In genomic region chr12:9751204-9752144, GRCh38 we compare ENCODE assay signal across 1 cellular context.
A peak's percentile ranks its signal among the peaks of the same experiment; 100 is the strongest.
TF ChIP-seq lines count a peak whose summit lies in the region.

No MANE protein-coding gene starts in this region.

TF ChIP-seq in GM12878, 131 proteins besides CTCF, POLR2A, EP300 and RAD21 (continued from another document and continues in another):
- TF ChIP-seq BCLAF1 (IDR thresholded peaks at IDR 0.05) (no peak), JUNB (IDR thresholded peaks at IDR 0.05) (no peak), SMAD1 (IDR thresholded peaks at IDR 0.05; ENCODE audit: low read depth, partially characterized antibody) (no peak), KAT2A (conservative IDR thresholded peaks at IDR 0.05; ENCODE audit: control insufficient read depth, low read depth, low read length) (no peak), ZNF687 (IDR thresholded peaks at IDR 0.05) (no peak), ZNF274 (IDR thresholded peaks at IDR 0.05; ENCODE audit: insufficient read depth, insufficient read length) (no peak), CHD1 (IDR thresholded peaks at IDR 0.05; ENCODE audit: low read depth, low read length) (no peak), POLR2AphosphoS2 (IDR thresholded peaks at IDR 0.05; ENCODE audit: low read depth, low read length) (no peak; the same call in 1 of the 2 replicates), SIX5 (IDR thresholded peaks at IDR 0.05; ENCODE audit: low read depth, low read length, severe bottlenecking) (no peak), HDAC2 (IDR thresholded peaks at IDR 0.05) (no peak), IRF5 (IDR thresholded peaks at IDR 0.05; ENCODE audit: borderline replicate concordance) (no peak), ASH2L (IDR thresholded peaks at IDR 0.05; ENCODE audit: borderline replicate concordance, low read depth) (no peak), USF2 (IDR thresholded peaks at IDR 0.05; ENCODE audit: borderline replicate concordance, low read depth, low read length) (no peak), CUX1 (IDR thresholded peaks at IDR 0.05; ENCODE audit: insufficient replicate concordance, low read depth, low read length) (peak; percentile 78), SP1 (IDR thresholded peaks at IDR 0.05; ENCODE audit: low read depth, low read length) (no peak), HSF1 (IDR thresholded peaks at IDR 0.05; ENCODE audit: low read depth, low read length) (no peak), IRF3 (IDR thresholded peaks at IDR 0.05) (no peak), E2F4 (IDR thresholded peaks at IDR 0.05; ENCODE audit: low read depth, low read length) (no peak), IRF4 (IDR thresholded peaks at IDR 0.05; ENCODE audit: low read depth, low read length) (no peak), ZNF592 (IDR thresholded peaks at IDR 0.05) (no peak), MYB (IDR thresholded peaks at IDR 0.05; ENCODE audit: borderline replicate concordance, low read depth, low read length) (no peak), MTA2 (IDR thresholded peaks at IDR 0.05; ENCODE audit: low read depth) (no peak), JUND (IDR thresholded peaks at IDR 0.05; ENCODE audit: low read depth, low read length) (no peak), IKZF2 (IDR thresholded peaks at IDR 0.05) (peak; percentile 64 to 79; a peak in 3 of 4 replicates)
